24 cellular contexts compared by ENCODE assay signal in genomic region chr18:67151366-67151765, GRCh38.
DNase-seq lines count a peak whose midpoint lies in the region; ATAC-seq and TF ChIP-seq lines count a peak whose summit lies in the region.
"Had no signal": no experiment of that assay in that cellular context is flagged by ENCODE, and none has a peak within 500 bp of the region (broad histone marks: within the 10 kb centered on the region; RNA-seq: fewer than 3 reads in every experiment).

No MANE protein-coding gene starts in this region.

- no peak overlapping the region for H3K27ac Mint-ChIP-seq in CD8-positive, alpha-beta T cell
- no peak overlapping the region for H3K27ac Mint-ChIP-seq in T-helper 17 cell
- H3K27ac Mint-ChIP-seq: activated naive CD4-positive, alpha-beta T cell treated with anti-CD3 and anti-CD28 coated beads, Interleukin-2, amount 50 U/mL, for 24 hours; T-helper 1 cell treated with Interleukin-12 subunit alpha and Interleukin-12 subunit beta and Interleukin-4 antibody, amounts not matched to agents 30 μg/mL and 1 μg/mL, for 36 hours had no signal

- no peak overlapping the region for H3K4me3 Mint-ChIP-seq in CD8-positive, alpha-beta T cell
- H3K4me3 Mint-ChIP-seq in T-helper 17 cell: no peak overlapping the region
- H3K4me3 Mint-ChIP-seq: activated naive CD4-positive, alpha-beta T cell treated with anti-CD3 and anti-CD28 coated beads, Interleukin-2, amount 50 U/mL, for 24 hours; activated T-cell treated with anti-CD3 and anti-CD28 coated beads, Interleukin-2, amount 50 U/mL, for 4 hours; T-helper 1 cell treated with Interleukin-12 subunit alpha and Interleukin-12 subunit beta and Interleukin-4 antibody, amounts not matched to agents 30 μg/mL and 1 μg/mL, for 36 hours had no signal

- intact Hi-C loops in CD8-positive, alpha-beta T cell (cut with DNase I, micrococcal nuclease): no loop called here

- H3K4me3 ChIP-seq in neuron (ENCODE audit: low read length): no peak overlapping the region
- no peak overlapping the region for H3K4me3 ChIP-seq in CD8-positive, alpha-beta T cell (ENCODE audit: low read depth, low read length)
- H3K4me3 ChIP-seq: GM23248, skin epidermis had no signal

- CTCF ChIA-PET in CD8-positive, alpha-beta T cell (lab: Charles Lee): no interaction called here

- peaks cover 8% of the 10 kb centered on the region for H3K4me1 ChIP-seq in neuron (ENCODE audit: insufficient read depth, low read length)
- H3K4me1 ChIP-seq in CD8-positive, alpha-beta T cell (ENCODE audit: insufficient read depth, low read length): no peaks in the 10 kb centered on the region

- no peaks in the 10 kb centered on the region for H3K36me3 Mint-ChIP-seq in CD8-positive, alpha-beta T cell
- no peaks in the 10 kb centered on the region for H3K36me3 Mint-ChIP-seq in T-helper 17 cell (ENCODE audit: low read depth)
- H3K36me3 Mint-ChIP-seq: activated naive CD4-positive, alpha-beta T cell treated with anti-CD3 and anti-CD28 coated beads, Interleukin-2, amount 50 U/mL, for 24 hours had no signal

- no peaks in the 10 kb centered on the region for H3K27me3 Mint-ChIP-seq in CD8-positive, alpha-beta T cell (ENCODE audit: low read depth)
- H3K27me3 Mint-ChIP-seq in T-helper 17 cell: peaks cover 6% of the 10 kb centered on the region
- H3K27me3 Mint-ChIP-seq: activated naive CD4-positive, alpha-beta T cell treated with anti-CD3 and anti-CD28 coated beads, Interleukin-2, amount 50 U/mL, for 24 hours had no signal

- no peak for TF ChIP-seq CTCF in CD8-positive, alpha-beta T cell (IDR thresholded peaks at IDR 0.05)

- no peak for ATAC-seq in CD8-positive, alpha-beta T cell
- no peak for ATAC-seq in T-helper 17 cell
- ATAC-seq: activated T-cell treated with anti-CD3 and anti-CD28 coated beads, Interleukin-2, amount 50 U/mL, for 4 hours had no signal

- H3K4me1 Mint-ChIP-seq in CD8-positive, alpha-beta T cell (ENCODE audit: low read depth): no peaks in the 10 kb centered on the region
- H3K4me1 Mint-ChIP-seq in T-helper 17 cell: no peaks in the 10 kb centered on the region
- H3K4me1 Mint-ChIP-seq: activated naive CD4-positive, alpha-beta T cell treated with anti-CD3 and anti-CD28 coated beads, Interleukin-2, amount 50 U/mL, for 24 hours had no signal

- DNase-seq in COLO829 (ENCODE audit: low spot score) (peak; percentile 81), anterior cingulate cortex (lab: John Stamatoyannopoulos, UW) (peak in 31 of 58 donors; percentile 3 to 87 (median 18)), globus pallidus (ENCODE audit: low spot score) (peak; percentile 95), NCI-H2171 (lab: John Stamatoyannopoulos, UW) (no peak), T-helper 17 cell (no peak), HuH-7.5 (ENCODE audit: low spot score) (no peak)
- DNase-seq in CD8-positive, alpha-beta T cell: no peak
- DNase-seq: activated CD4-positive, alpha-beta T cell treated with anti-CD3 and anti-CD28 coated beads for 48 hours; activated T-cell treated with anti-CD3 and anti-CD28 coated beads, Interleukin-2, amount 50 U/mL, for 4 hours; aorta; cerebellar nuclear complex; COR-L47; DMS79; GM23248; NCI-H1436 treated with DMSO at 0.1 percent for 48 hours; NCI-H526 treated with DMSO at 0.1 percent for 48 hours; RPMI8226; stimulated activated CD4-positive, alpha-beta T cell treated with anti-CD3 and anti-CD28 coated beads, Interleukin-1b, Interleukin-23, amount 100 ng/mL, for 48 hours had no signal

- H3K9me3 ChIP-seq in neuron (ENCODE audit: low read length) (no peaks in the 10 kb centered on the region), T-helper 17 cell (ENCODE audit: control insufficient read depth, low read length, poor library complexity, severe bottlenecking) (no peaks in the 10 kb centered on the region)
- no peaks in the 10 kb centered on the region for H3K9me3 ChIP-seq in CD8-positive, alpha-beta T cell (ENCODE audit: low read length)
- H3K9me3 ChIP-seq: neutrophil had no signal

- POLR2A ChIA-PET in CD8-positive, alpha-beta T cell (lab: Charles Lee): no interaction called here

- no peaks in the 10 kb centered on the region for H3K36me3 ChIP-seq in neuron (ENCODE audit: insufficient read depth, low read length)
- H3K36me3 ChIP-seq in CD8-positive, alpha-beta T cell (ENCODE audit: insufficient read depth, low read length): no peaks in the 10 kb centered on the region
- H3K36me3 ChIP-seq: neutrophil had no signal

- peak overlapping the region; percentile 17 for H2AFZ ChIP-seq in neuron (ENCODE audit: low read depth, low read length)
- H2AFZ ChIP-seq: GM23248 had no signal

- no peaks in the 10 kb centered on the region for H3K27me3 ChIP-seq in neuron (ENCODE audit: insufficient read depth, low read length)
- no peaks in the 10 kb centered on the region for H3K27me3 ChIP-seq in CD8-positive, alpha-beta T cell (ENCODE audit: insufficient read depth, low read length)
- H3K27me3 ChIP-seq: neutrophil had no signal

- H3K9me3 Mint-ChIP-seq in CD8-positive, alpha-beta T cell: no peaks in the 10 kb centered on the region
- H3K9me3 Mint-ChIP-seq: activated naive CD4-positive, alpha-beta T cell treated with anti-CD3 and anti-CD28 coated beads, Interleukin-2, amount 50 U/mL, for 24 hours; activated T-cell treated with anti-CD3 and anti-CD28 coated beads, Interleukin-2, amount 50 U/mL, for 4 hours; T-helper 1 cell treated with Interleukin-12 subunit alpha and Interleukin-12 subunit beta and Interleukin-4 antibody, amounts not matched to agents 30 μg/mL and 1 μg/mL, for 36 hours had no signal

- H3K27ac ChIP-seq in CD8-positive, alpha-beta T cell (ENCODE audit: low read depth, low read length): no peak overlapping the region
- H3K27ac ChIP-seq: GM23248, KMS-11, neutrophil, skin epidermis had no signal

Comparison
In these comparisons a context has a peak if more than half of its experiments do, and no peak if none do; other contexts are left out.
1. DNase-seq: peak in COLO829 (single experiment), anterior cingulate cortex (31 of 58) and globus pallidus (single experiment); none in CD8-positive, alpha-beta T cell (0 of 7), NCI-H2171 (single experiment), T-helper 17 cell (0 of 3) and HuH-7.5 (single experiment).